In the genomic region with DNA sequence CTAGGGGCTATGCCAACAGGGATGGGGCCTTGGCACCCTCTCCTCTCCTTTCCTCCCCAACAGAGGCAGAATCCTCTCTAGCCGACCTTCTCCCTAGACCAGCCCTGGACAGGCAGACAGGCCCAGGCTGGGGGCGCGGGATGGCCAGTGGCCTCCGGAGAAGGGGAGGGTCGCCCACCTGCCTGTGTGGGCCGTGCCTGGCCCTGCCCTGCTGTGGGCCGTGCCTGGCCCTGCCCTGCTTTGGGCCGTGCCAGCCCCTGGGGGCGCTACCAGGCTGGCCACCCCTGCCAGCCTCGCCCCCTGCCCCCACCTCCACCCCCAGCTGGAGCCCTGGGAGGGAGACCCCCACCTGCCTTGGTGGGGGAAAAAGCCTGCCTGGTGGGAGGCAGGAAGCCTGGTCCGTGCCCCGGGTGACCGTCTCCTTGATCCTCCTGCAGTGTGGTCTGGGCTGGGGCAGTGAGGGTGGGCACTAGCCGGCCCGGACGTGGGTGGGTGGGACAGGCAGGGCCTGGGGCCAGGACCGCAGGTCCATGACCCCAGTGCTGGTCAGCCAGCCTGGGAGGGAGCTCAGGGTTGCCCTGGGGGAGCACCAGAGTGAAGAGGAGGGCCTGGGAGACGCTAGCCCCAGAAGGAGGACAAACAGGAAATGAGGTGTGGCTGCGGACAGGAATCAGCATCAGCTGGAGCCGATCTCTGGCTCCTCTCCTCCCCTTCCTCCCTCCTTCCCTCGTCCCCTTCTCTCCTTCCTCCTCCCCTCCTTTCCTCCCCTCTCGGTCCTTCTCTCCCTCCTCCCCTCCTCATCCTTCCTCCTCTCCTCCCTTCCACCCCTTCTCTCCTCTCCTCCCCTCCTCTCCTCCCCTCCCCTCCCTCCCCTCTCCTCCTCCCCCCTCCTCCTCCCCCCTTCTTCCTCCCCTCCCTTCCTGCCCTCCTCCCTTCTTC, we compare ENCODE assay signal across 8 cellular contexts. TPM values are rescaled to one million over a fixed set of nuclear protein-coding genes. Genes with fewer than 3 reads are reported as not detected.
A peak's percentile ranks its signal among the peaks of the same experiment; 100 is the strongest.
DNase-seq lines count a peak whose midpoint lies in the region; ATAC-seq lines count a peak whose summit lies in the region.

No MANE protein-coding gene starts in this region.

- peak overlapping the region; percentile 84 for H3K4me3 Mint-ChIP-seq in activated T-helper 17 cell treated with anti-CD3 and anti-CD28 coated beads, Interleukin-2, amount 50 U/mL, for 72 hours
- peak overlapping the region; percentile 72 for H3K4me3 Mint-ChIP-seq in stimulated activated effector memory CD8-positive, alpha-beta T cell treated with anti-CD3 and anti-CD28 coated beads, Interleukin-12 subunit alpha, Interleukin-12 subunit beta, amount 100 ng/mL, for 72 hours

- no peaks in the 10 kb centered on the region for H3K9me3 Mint-ChIP-seq in activated T-helper 17 cell treated with anti-CD3 and anti-CD28 coated beads, Interleukin-2, amount 50 U/mL, for 72 hours
- no peaks in the 10 kb centered on the region for H3K9me3 Mint-ChIP-seq in stimulated activated effector memory CD8-positive, alpha-beta T cell treated with anti-CD3 and anti-CD28 coated beads, Interleukin-12 subunit alpha, Interleukin-12 subunit beta, amount 100 ng/mL, for 72 hours

- no peaks in the 10 kb centered on the region for H3K27me3 Mint-ChIP-seq in activated T-helper 17 cell treated with anti-CD3 and anti-CD28 coated beads, Interleukin-2, amount 50 U/mL, for 72 hours

- intact Hi-C loops in left cardiac atrium (cut with DNase I) = no loop called here

- DNase-seq in COLO668 (lab: John Stamatoyannopoulos, UW; ENCODE audit: unreplicated experiment) (peak; percentile 25), left cardiac atrium (peak; percentile 66)
- peak; percentile 51 for DNase-seq in Jurkat, Clone E6-1 (ENCODE audit: low read depth, low spot score)
- DNase-seq in stimulated activated effector memory CD8-positive, alpha-beta T cell treated with anti-CD3 and anti-CD28 coated beads, Interleukin-12 subunit alpha, Interleukin-12 subunit beta, amount 100 ng/mL, for 72 hours (ENCODE audit: low spot score in 2 of 2) = no peak

- ATAC-seq in activated T-helper 17 cell treated with anti-CD3 and anti-CD28 coated beads, Interleukin-2, amount 50 U/mL, for 72 hours (replicated peaks) = peak; percentile 25
- peak; percentile 3 to 26 for ATAC-seq in left cardiac atrium
- no peak for ATAC-seq in stimulated activated effector memory CD8-positive, alpha-beta T cell treated with anti-CD3 and anti-CD28 coated beads, Interleukin-12 subunit alpha, Interleukin-12 subunit beta, amount 100 ng/mL, for 72 hours
- no peak for ATAC-seq in HG03378 (IDR thresholded peaks at IDR 0.05; ENCODE audit: unreplicated experiment)
- ATAC-seq in GM21526 (IDR thresholded peaks at IDR 0.05; ENCODE audit: low FRiP score, unreplicated experiment) = no peak
- no peak for ATAC-seq in HG02678 (IDR thresholded peaks at IDR 0.05; ENCODE audit: unreplicated experiment)

- peak overlapping the region; percentile 91 for H3K27ac Mint-ChIP-seq in activated T-helper 17 cell treated with anti-CD3 and anti-CD28 coated beads, Interleukin-2, amount 50 U/mL, for 72 hours
- H3K27ac Mint-ChIP-seq in stimulated activated effector memory CD8-positive, alpha-beta T cell treated with anti-CD3 and anti-CD28 coated beads, Interleukin-12 subunit alpha, Interleukin-12 subunit beta, amount 100 ng/mL, for 72 hours = peak overlapping the region; percentile 96

- H3K4me1 Mint-ChIP-seq in activated T-helper 17 cell treated with anti-CD3 and anti-CD28 coated beads, Interleukin-2, amount 50 U/mL, for 72 hours = peaks cover 6% of the 10 kb centered on the region
- peaks cover 56% of the 10 kb centered on the region for H3K4me1 Mint-ChIP-seq in stimulated activated effector memory CD8-positive, alpha-beta T cell treated with anti-CD3 and anti-CD28 coated beads, Interleukin-12 subunit alpha, Interleukin-12 subunit beta, amount 100 ng/mL, for 72 hours

- H3K36me3 Mint-ChIP-seq in activated T-helper 17 cell treated with anti-CD3 and anti-CD28 coated beads, Interleukin-2, amount 50 U/mL, for 72 hours (ENCODE audit: low read depth) = peaks cover 15% of the 10 kb centered on the region
- peaks cover 24% of the 10 kb centered on the region for H3K36me3 Mint-ChIP-seq in stimulated activated effector memory CD8-positive, alpha-beta T cell treated with anti-CD3 and anti-CD28 coated beads, Interleukin-12 subunit alpha, Interleukin-12 subunit beta, amount 100 ng/mL, for 72 hours

- no peak overlapping the region for H3K4me3 ChIP-seq in Jurkat, Clone E6-1 (ENCODE audit: low read length)

RNA-seq across cellular contexts. Expression of a gene that starts 5.1 kb away (rescaled TPM):
- 94.9 TPM for polyA plus RNA-seq in Jurkat, Clone E6-1 (2012; ENCODE audit: insufficient read depth, insufficient read length)
- total RNA-seq in activated T-helper 17 cell treated with anti-CD3 and anti-CD28 coated beads, Interleukin-2, amount 50 U/mL, for 72 hours = 100 to 1,000 TPM; 280 to 525 TPM
- total RNA-seq in left cardiac atrium = 100 to 1,000 TPM; 127 to 174 TPM

RNA-seq across cellular contexts. Expression of a gene that starts 40.0 kb away (rescaled TPM):
- polyA plus RNA-seq in Jurkat, Clone E6-1 (2012; ENCODE audit: insufficient read depth, insufficient read length) = 31.1 TPM
- total RNA-seq in activated T-helper 17 cell treated with anti-CD3 and anti-CD28 coated beads, Interleukin-2, amount 50 U/mL, for 72 hours = 100 to 1,000 TPM; 271 to 387 TPM
- total RNA-seq in left cardiac atrium = 10 to 100 TPM; 24.9 to 28.6 TPM

RNA-seq across cellular contexts. Expression of a gene that starts 40.6 kb away (rescaled TPM):
- 5.1 TPM for polyA plus RNA-seq in Jurkat, Clone E6-1 (2012; ENCODE audit: insufficient read depth, insufficient read length)
- total RNA-seq in activated T-helper 17 cell treated with anti-CD3 and anti-CD28 coated beads, Interleukin-2, amount 50 U/mL, for 72 hours = 100 to 1,000 TPM in 1 of 2 donors, 10 to 100 TPM in 1; 13.9 to 143 TPM
- 1 to 10 TPM in 1 of 2 donors, under 1 TPM in 1; 0.89 to 2.3 TPM for total RNA-seq in left cardiac atrium

RNA-seq across cellular contexts. Expression of a gene that starts 40.6 kb away (rescaled TPM):
- polyA plus RNA-seq in Jurkat, Clone E6-1 (2012; ENCODE audit: insufficient read depth, insufficient read length) = 118 TPM
- total RNA-seq in activated T-helper 17 cell treated with anti-CD3 and anti-CD28 coated beads, Interleukin-2, amount 50 U/mL, for 72 hours = 10 to 100 TPM; 44.2 to 56.0 TPM
- 10 to 100 TPM; 51.4 to 54.3 TPM for total RNA-seq in left cardiac atrium

Comparison
In these comparisons a context has a peak if more than half of its experiments do, and no peak if none do; other contexts are left out.
1. DNase-seq: peak in COLO668 (single experiment), Jurkat, Clone E6-1 (single experiment) and left cardiac atrium (single experiment); none in stimulated activated effector memory CD8-positive, alpha-beta T cell treated with anti-CD3 and anti-CD28 coated beads, Interleukin-12 subunit alpha, Interleukin-12 subunit beta, amount 100 ng/mL, for 72 hours (0 of 2).
2. ATAC-seq: peak in activated T-helper 17 cell treated with anti-CD3 and anti-CD28 coated beads, Interleukin-2, amount 50 U/mL, for 72 hours (single experiment) and left cardiac atrium (2 of 2); none in stimulated activated effector memory CD8-positive, alpha-beta T cell treated with anti-CD3 and anti-CD28 coated beads, Interleukin-12 subunit alpha, Interleukin-12 subunit beta, amount 100 ng/mL, for 72 hours (single experiment), HG03378 (single experiment), GM21526 (single experiment) and HG02678 (single experiment).
3. RNA of a gene that starts 40.0 kb away (total RNA-seq): 271 to 387 TPM in activated T-helper 17 cell treated with anti-CD3 and anti-CD28 coated beads, Interleukin-2, amount 50 U/mL, for 72 hours; 24.9 to 28.6 TPM in left cardiac atrium; every median in the first group is over 4 times any median in the second.
4. RNA of a gene that starts 40.6 kb away (total RNA-seq): 13.9 to 143 TPM in activated T-helper 17 cell treated with anti-CD3 and anti-CD28 coated beads, Interleukin-2, amount 50 U/mL, for 72 hours; 0.89 to 2.3 TPM in left cardiac atrium; every median in the first group is over 4 times any median in the second.